Comparison of ENCODE assay signal across 1 cellular context in the genomic region with DNA sequence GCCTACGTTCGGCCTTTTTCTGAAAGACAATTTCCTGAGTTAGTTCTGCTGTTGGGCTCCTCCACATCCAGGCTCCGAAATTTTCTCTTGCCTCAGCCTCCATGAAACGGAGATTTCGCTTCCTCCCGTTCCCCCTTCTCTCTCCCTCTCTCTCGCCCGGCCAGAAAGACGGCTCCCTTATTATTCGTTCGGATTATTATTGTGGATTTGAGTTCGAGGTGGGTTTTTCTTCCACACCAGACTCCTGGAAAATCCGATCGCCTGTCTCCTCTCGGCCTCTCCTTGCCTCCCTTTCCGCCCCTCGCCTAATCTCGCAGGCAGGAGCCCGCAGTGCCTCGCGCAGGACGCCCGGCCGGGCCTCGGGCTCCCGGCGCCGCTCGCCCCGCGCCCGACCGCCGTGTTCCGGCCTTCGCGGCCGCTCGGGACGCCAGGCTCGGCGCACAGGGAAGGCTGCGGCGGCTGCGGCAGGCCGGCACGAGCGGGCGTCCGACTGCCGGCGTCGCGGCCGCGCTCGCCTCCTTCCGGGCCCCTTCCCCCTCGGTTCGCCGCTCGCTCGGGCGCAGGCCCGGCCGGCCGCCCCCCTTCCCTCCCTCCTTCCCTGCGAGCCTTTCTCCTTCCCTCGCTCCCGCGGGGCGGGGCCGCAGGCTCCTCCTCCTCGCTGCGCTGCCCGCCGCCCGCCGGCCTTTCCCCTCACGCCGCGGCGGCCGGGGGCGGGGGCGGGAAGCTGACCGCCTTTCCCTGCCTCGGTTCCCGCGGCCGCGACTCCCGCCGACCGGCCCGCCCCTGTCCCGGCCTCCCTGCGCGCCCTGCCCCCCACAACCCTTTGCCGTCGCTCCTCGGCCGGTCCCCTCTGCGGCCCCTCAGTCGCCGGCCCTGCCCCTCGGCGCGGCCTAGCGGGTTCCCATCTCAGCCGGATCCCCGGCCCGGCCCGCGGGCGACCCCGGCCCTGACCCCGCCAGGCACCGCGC.
A peak's percentile ranks its signal among the peaks of the same experiment; 100 is the strongest.
TF ChIP-seq lines count a peak whose summit lies in the region.

A gene with protein sequence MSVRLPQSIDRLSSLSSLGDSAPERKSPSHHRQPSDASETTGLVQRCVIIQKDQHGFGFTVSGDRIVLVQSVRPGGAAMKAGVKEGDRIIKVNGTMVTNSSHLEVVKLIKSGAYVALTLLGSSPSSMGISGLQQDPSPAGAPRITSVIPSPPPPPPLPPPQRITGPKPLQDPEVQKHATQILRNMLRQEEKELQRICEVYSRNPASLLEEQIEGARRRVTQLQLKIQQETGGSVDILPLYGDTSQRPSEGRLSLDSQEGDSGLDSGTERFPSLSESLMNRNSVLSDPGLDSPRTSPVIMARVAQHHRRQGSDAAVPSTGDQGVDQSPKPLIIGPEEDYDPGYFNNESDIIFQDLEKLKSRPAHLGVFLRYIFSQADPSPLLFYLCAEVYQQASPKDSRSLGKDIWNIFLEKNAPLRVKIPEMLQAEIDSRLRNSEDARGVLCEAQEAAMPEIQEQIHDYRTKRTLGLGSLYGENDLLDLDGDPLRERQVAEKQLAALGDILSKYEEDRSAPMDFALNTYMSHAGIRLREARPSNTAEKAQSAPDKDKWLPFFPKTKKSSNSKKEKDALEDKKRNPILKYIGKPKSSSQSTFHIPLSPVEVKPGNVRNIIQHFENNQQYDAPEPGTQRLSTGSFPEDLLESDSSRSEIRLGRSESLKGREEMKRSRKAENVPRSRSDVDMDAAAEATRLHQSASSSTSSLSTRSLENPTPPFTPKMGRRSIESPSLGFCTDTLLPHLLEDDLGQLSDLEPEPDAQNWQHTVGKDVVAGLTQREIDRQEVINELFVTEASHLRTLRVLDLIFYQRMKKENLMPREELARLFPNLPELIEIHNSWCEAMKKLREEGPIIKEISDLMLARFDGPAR (N-terminal part only) (minus strand): TSS at position 492 of the 968 bp plus-strand sequence. CDS start 1,412 bp downstream, outside the sequence.

TF ChIP-seq in HepG2, 621 proteins besides CTCF, POLR2A, EP300 and RAD21 (continued from another document and continues in another):
- no peak for TF ChIP-seq ARNT (IDR thresholded peaks at IDR 0.05)
- TF ChIP-seq BRF2 (CRISPR knock-in tag; IDR thresholded peaks at IDR 0.05), result 0 out of 2 replicates have a peak, but pooled peaks have one; percentile 49
- TF ChIP-seq NR2F2 (IDR thresholded peaks at IDR 0.05; ENCODE audit: borderline replicate concordance, low read depth), result no peak
- TF ChIP-seq, protein P1, sequence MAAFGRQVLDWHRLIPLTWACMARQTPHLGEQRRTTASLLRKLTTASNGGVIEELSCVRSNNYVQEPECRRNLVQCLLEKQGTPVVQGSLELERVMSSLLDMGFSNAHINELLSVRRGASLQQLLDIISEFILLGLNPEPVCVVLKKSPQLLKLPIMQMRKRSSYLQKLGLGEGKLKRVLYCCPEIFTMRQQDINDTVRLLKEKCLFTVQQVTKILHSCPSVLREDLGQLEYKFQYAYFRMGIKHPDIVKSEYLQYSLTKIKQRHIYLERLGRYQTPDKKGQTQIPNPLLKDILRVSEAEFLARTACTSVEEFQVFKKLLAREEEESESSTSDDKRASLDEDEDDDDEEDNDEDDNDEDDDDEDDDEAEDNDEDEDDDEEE (CRISPR knock-in tag; IDR thresholded peaks at IDR 0.05), result no peak
- TF ChIP-seq FOXP1 (IDR thresholded peaks at IDR 0.05), result no peak
- no peak for TF ChIP-seq FOXP1 (CRISPR knock-in tag; IDR thresholded peaks at IDR 0.05)
- no peak for TF ChIP-seq KIAA2018 (CRISPR knock-in tag; IDR thresholded peaks at IDR 0.05; ENCODE audit: borderline replicate concordance)
- TF ChIP-seq, protein P2, sequence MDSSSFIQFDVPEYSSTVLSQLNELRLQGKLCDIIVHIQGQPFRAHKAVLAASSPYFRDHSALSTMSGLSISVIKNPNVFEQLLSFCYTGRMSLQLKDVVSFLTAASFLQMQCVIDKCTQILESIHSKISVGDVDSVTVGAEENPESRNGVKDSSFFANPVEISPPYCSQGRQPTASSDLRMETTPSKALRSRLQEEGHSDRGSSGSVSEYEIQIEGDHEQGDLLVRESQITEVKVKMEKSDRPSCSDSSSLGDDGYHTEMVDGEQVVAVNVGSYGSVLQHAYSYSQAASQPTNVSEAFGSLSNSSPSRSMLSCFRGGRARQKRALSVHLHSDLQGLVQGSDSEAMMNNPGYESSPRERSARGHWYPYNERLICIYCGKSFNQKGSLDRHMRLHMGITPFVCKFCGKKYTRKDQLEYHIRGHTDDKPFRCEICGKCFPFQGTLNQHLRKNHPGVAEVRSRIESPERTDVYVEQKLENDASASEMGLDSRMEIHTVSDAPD (CRISPR knock-in tag; IDR thresholded peaks at IDR 0.05), result no peak
- TF ChIP-seq JDP2 (CRISPR knock-in tag; IDR thresholded peaks at IDR 0.05; ENCODE audit: borderline replicate concordance), result peak; percentile 48; the same call in 1 of the 2 replicates
- TF ChIP-seq TBX3 (IDR thresholded peaks at IDR 0.05; ENCODE audit: borderline replicate concordance), result no peak
- peak; percentile 48; the same call in 1 of the 3 replicates for TF ChIP-seq MXI1 (IDR thresholded peaks at IDR 0.05; ENCODE audit: borderline replicate concordance, low read depth, low read length)
- TF ChIP-seq RORA (CRISPR knock-in tag; IDR thresholded peaks at IDR 0.05), result no peak
- TF ChIP-seq SMAD3 (CRISPR knock-in tag; IDR thresholded peaks at IDR 0.05), result no peak
- no peak for TF ChIP-seq ZNF263 (CRISPR knock-in tag; IDR thresholded peaks at IDR 0.05)
- TF ChIP-seq SRF (IDR thresholded peaks at IDR 0.05; ENCODE audit: low read depth, low read length), result no peak
- TF ChIP-seq, protein P3, sequence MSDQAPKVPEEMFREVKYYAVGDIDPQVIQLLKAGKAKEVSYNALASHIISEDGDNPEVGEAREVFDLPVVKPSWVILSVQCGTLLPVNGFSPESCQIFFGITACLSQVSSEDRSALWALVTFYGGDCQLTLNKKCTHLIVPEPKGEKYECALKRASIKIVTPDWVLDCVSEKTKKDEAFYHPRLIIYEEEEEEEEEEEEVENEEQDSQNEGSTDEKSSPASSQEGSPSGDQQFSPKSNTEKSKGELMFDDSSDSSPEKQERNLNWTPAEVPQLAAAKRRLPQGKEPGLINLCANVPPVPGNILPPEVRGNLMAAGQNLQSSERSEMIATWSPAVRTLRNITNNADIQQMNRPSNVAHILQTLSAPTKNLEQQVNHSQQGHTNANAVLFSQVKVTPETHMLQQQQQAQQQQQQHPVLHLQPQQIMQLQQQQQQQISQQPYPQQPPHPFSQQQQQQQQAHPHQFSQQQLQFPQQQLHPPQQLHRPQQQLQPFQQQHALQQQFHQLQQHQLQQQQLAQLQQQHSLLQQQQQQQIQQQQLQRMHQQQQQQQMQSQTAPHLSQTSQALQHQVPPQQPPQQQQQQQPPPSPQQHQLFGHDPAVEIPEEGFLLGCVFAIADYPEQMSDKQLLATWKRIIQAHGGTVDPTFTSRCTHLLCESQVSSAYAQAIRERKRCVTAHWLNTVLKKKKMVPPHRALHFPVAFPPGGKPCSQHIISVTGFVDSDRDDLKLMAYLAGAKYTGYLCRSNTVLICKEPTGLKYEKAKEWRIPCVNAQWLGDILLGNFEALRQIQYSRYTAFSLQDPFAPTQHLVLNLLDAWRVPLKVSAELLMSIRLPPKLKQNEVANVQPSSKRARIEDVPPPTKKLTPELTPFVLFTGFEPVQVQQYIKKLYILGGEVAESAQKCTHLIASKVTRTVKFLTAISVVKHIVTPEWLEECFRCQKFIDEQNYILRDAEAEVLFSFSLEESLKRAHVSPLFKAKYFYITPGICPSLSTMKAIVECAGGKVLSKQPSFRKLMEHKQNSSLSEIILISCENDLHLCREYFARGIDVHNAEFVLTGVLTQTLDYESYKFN (CRISPR knock-in tag; conservative IDR thresholded peaks at IDR 0.05), result no peak; the same call in none of the 2 replicates
- peak; percentile 90 for TF ChIP-seq ZFY (CRISPR knock-in tag; IDR thresholded peaks at IDR 0.05)
- TF ChIP-seq KAT8 (CRISPR knock-in tag; IDR thresholded peaks at IDR 0.05), result peak; percentile 31; the same call in 1 of the 2 replicates
- no peak for TF ChIP-seq ZSCAN29 (CRISPR knock-in tag; conservative IDR thresholded peaks at IDR 0.05)
- TF ChIP-seq KDM5A (IDR thresholded peaks at IDR 0.05; ENCODE audit: borderline replicate concordance, low read length), result no peak; the same call in 1 of the 2 replicates
- peak; percentile 51; the same call in 1 of the 2 replicates for TF ChIP-seq NR2C2 (CRISPR knock-in tag; IDR thresholded peaks at IDR 0.05; ENCODE audit: borderline replicate concordance)
- no peak for TF ChIP-seq KLF9 (CRISPR knock-in tag; IDR thresholded peaks at IDR 0.05; ENCODE audit: low read depth)
- no peak for TF ChIP-seq HNF1B (CRISPR knock-in tag; IDR thresholded peaks at IDR 0.05)
- peak; percentile 36; the same call in 1 of the 2 replicates for TF ChIP-seq KDM2A (CRISPR knock-in tag; IDR thresholded peaks at IDR 0.05; ENCODE audit: borderline replicate concordance, low read depth)
- no peak; the same call in 1 of the 2 replicates for TF ChIP-seq SAFB2 (CRISPR knock-in tag; IDR thresholded peaks at IDR 0.05; ENCODE audit: borderline replicate concordance, low read depth)
- no peak for TF ChIP-seq KDM1A (CRISPR knock-in tag; IDR thresholded peaks at IDR 0.05)
- TF ChIP-seq PREB (CRISPR knock-in tag; IDR thresholded peaks at IDR 0.05), result no peak
